In genomic region chr11:123580137-123580536, GRCh38 we compare ENCODE assay signal across 10 cellular contexts.
"Had no signal": no experiment of that assay in that cellular context is flagged by ENCODE, and none has a peak within 500 bp of the region (broad histone marks: within the 10 kb centered on the region; RNA-seq: fewer than 3 reads in every experiment).

No MANE protein-coding gene starts in this region.

- H3K9me3 ChIP-seq: pancreas, sigmoid colon, spleen, thyroid gland, uterus had no signal

- H3K27ac ChIP-seq: coronary artery, pancreas, sigmoid colon, spleen, thyroid gland, uterus had no signal

- H3K36me3 ChIP-seq: pancreas, sigmoid colon, thyroid gland, uterus had no signal

- H3K27ac Mint-ChIP-seq: activated naive CD4-positive, alpha-beta T cell treated with anti-CD3 and anti-CD28 coated beads, Interleukin-2, amount 50 U/mL, for 72 hours; T-cell had no signal

- H3K9me3 Mint-ChIP-seq: activated naive CD4-positive, alpha-beta T cell treated with anti-CD3 and anti-CD28 coated beads, Interleukin-2, amount 50 U/mL, for 72 hours; brain; central memory CD8-positive, alpha-beta T cell; T-cell had no signal

- H3K4me1 ChIP-seq: uterus had no signal

- H3K27me3 ChIP-seq: thyroid gland, uterus had no signal

- H3K36me3 Mint-ChIP-seq: activated naive CD4-positive, alpha-beta T cell treated with anti-CD3 and anti-CD28 coated beads, Interleukin-2, amount 50 U/mL, for 72 hours; brain; T-cell had no signal

- DNase-seq: sigmoid colon had no signal

- H3K27me3 Mint-ChIP-seq: brain; central memory CD8-positive, alpha-beta T cell; T-cell had no signal

- H3K4me3 ChIP-seq: coronary artery, pancreas, sigmoid colon, spleen, thyroid gland, uterus had no signal

- H3K4me3 Mint-ChIP-seq: central memory CD8-positive, alpha-beta T cell; T-cell had no signal
